In the genomic region with DNA sequence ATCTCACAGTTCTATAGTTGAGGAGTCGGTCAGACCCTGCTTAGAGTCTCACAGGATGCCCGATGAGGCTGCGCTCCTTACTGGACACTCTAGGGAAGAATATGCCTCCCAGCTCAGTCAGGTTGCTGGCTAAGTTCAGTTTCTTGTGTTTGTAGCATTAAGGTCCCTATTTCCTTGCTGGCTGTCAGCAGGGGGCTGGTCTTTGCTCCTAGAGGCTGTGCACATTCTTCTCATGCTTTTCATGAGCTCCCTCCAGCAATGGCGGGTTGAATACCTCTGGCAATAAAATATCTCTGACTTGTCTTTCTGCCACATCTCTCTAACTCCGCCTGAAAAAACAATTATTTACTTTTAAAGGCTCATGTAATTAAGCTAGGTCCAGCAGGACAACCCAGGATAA, we compare ENCODE assay signal across 20 cellular contexts.
DNase-seq lines count a peak whose midpoint lies in the region; ATAC-seq, FAIRE-seq and TF ChIP-seq lines count a peak whose summit lies in the region.
"Had no signal": no experiment of that assay in that cellular context is flagged by ENCODE, and none has a peak within 500 bp of the region (broad histone marks: within the 10 kb centered on the region; RNA-seq: fewer than 3 reads in every experiment).

No MANE protein-coding gene starts in this region.

- H3K9me3 ChIP-seq in Caco-2 (no peaks in the 10 kb centered on the region), IMR-90 (ENCODE audit: control insufficient read depth, insufficient read depth, low read length) (no peaks in the 10 kb centered on the region), endothelial cell of umbilical vein (replicated peaks; ENCODE audit: control insufficient read depth, insufficient read depth, low read length) (no peaks in the 10 kb centered on the region), neuron (ENCODE audit: low read length) (no peaks in the 10 kb centered on the region)
- H3K9me3 ChIP-seq: BE2C, SJCRH30 had no signal

- no peak overlapping the region for H3K56ac ChIP-seq in IMR-90 (ENCODE audit: extremely low read depth, insufficient read depth, low read length)

- no peaks in the 10 kb centered on the region for H3K4me1 Mint-ChIP-seq in Caco-2 (ENCODE audit: low read depth, unreplicated experiment)

- no peaks in the 10 kb centered on the region for H3K36me3 Mint-ChIP-seq in Caco-2 (ENCODE audit: insufficient read depth, unreplicated experiment)

- TF ChIP-seq POLR2A in IMR-90 (IDR thresholded peaks at IDR 0.05; ENCODE audit: low read depth, low read length) = no peak
- no peak for TF ChIP-seq POLR2A in endothelial cell of umbilical vein (IDR thresholded peaks at IDR 0.05; ENCODE audit: low read depth, low read length)

- H2BK120ac ChIP-seq in IMR-90 (ENCODE audit: low read depth, low read length) = no peak overlapping the region

- H3K23ac ChIP-seq in IMR-90 (ENCODE audit: low read depth, low read length) = no peak overlapping the region

- no peak overlapping the region for H3K9ac ChIP-seq in IMR-90 (ENCODE audit: low read depth, low read length)
- no peak overlapping the region for H3K9ac ChIP-seq in endothelial cell of umbilical vein (replicated peaks; ENCODE audit: extremely low read depth, insufficient read depth, low read length)

- no peak overlapping the region for H4K5ac ChIP-seq in IMR-90 (ENCODE audit: low read depth, low read length)

- no peaks in the 10 kb centered on the region for H3K36me3 ChIP-seq in Caco-2 (ENCODE audit: control insufficient read depth, insufficient read depth, low read length)
- no peaks in the 10 kb centered on the region for H3K36me3 ChIP-seq in IMR-90 (ENCODE audit: control insufficient read depth, insufficient read depth, low read length)
- H3K36me3 ChIP-seq in endothelial cell of umbilical vein (ENCODE audit: control insufficient read depth in 2 of 2, extremely low read depth in 1 of 2, insufficient read depth in 2 of 2, low read length in 2 of 2) = no peaks in the 10 kb centered on the region
- no peaks in the 10 kb centered on the region for H3K36me3 ChIP-seq in neuron (ENCODE audit: insufficient read depth, low read length)
- H3K36me3 ChIP-seq: BE2C, SJCRH30 had no signal

- H2BK5ac ChIP-seq in IMR-90 (ENCODE audit: low read depth, low read length, poor library complexity, severe bottlenecking) = no peak overlapping the region

- BruUV-seq in Caco-2 (replicated peaks; lab: Mats Ljungman, UMichigan) (no TSS peak), IMR-90 (replicated peaks; lab: Mats Ljungman, UMichigan) (no TSS peak), endothelial cell of umbilical vein (replicated peaks; lab: Mats Ljungman, UMichigan) (no TSS peak)

- peaks cover 11% of the 10 kb centered on the region for H3K27me3 Mint-ChIP-seq in Caco-2 (ENCODE audit: insufficient read depth, unreplicated experiment)

- no peaks in the 10 kb centered on the region for H3K79me2 ChIP-seq in endothelial cell of umbilical vein (ENCODE audit: control insufficient read depth, insufficient read depth, low read length)

- in situ Hi-C loops in IMR-90 (cut with MboI; ENCODE audit: low sequenced_read_pairs) = no loop called here

- peak overlapping the region; percentile 33 for H2AFZ ChIP-seq in IMR-90 (replicated peaks; ENCODE audit: low read length, poor library complexity)
- no peak overlapping the region for H2AFZ ChIP-seq in endothelial cell of umbilical vein (ENCODE audit: low read depth, low read length)
- peak overlapping the region; percentile 56 for H2AFZ ChIP-seq in neuron (ENCODE audit: low read depth, low read length)

- no peak overlapping the region for H2AK9ac ChIP-seq in IMR-90 (replicated peaks; ENCODE audit: low read depth, low read length, poor library complexity)

- ATAC-seq in IMR-90 (ENCODE audit: low read depth) (no peak), sciatic nerve (no peak)

- no peaks in the 10 kb centered on the region for H3K9me3 Mint-ChIP-seq in Caco-2 (ENCODE audit: unreplicated experiment)
- H3K9me3 Mint-ChIP-seq: CD4-positive, alpha-beta T cell had no signal

- H4K8ac ChIP-seq in IMR-90 (ENCODE audit: low read depth in 2 of 2, low read length in 2 of 2) = no peak overlapping the region

- no peak overlapping the region for H2BK20ac ChIP-seq in IMR-90 (ENCODE audit: low read depth, low read length)

- intact Hi-C loops in Caco-2 (cut with micrococcal nuclease; ENCODE audit: unreplicated experiment) = loop anchor here (1.0 kb wide), 1 partner anchor 14 kb away; no protein-coding TSS in a partner anchor
- intact Hi-C loops in IMR-90 (cut with micrococcal nuclease) = no loop called here
- intact Hi-C loops in endothelial cell of umbilical vein (cut with micrococcal nuclease) = no loop called here
- intact Hi-C loops in sciatic nerve (cut with DNase I) = no loop called here

- no peak overlapping the region for H3K4me3 Mint-ChIP-seq in Caco-2 (ENCODE audit: unreplicated experiment)
- H3K4me3 Mint-ChIP-seq: CD4-positive, alpha-beta T cell had no signal

- no peak overlapping the region for H3K27ac ChIP-seq in IMR-90 (ENCODE audit: insufficient read depth, low read length)
- H3K27ac ChIP-seq in endothelial cell of umbilical vein (ENCODE audit: insufficient read depth, low read depth, low read length) = no peak overlapping the region
- H3K27ac ChIP-seq: HL-60, RWPE1, SJCRH30 had no signal

- no peak overlapping the region for H3K18ac ChIP-seq in IMR-90 (ENCODE audit: low read depth, low read length)

- H3K27me3 ChIP-seq in Caco-2 (replicated peaks; ENCODE audit: control insufficient read depth, insufficient read depth, low read length) (no peaks in the 10 kb centered on the region), IMR-90 (ENCODE audit: control insufficient read depth, insufficient read depth, low read length) (no peaks in the 10 kb centered on the region), endothelial cell of umbilical vein (ENCODE audit: control insufficient read depth in 2 of 2, insufficient read depth in 2 of 2, low read length in 2 of 2) (no peaks in the 10 kb centered on the region), neuron (ENCODE audit: insufficient read depth, low read length) (no peaks in the 10 kb centered on the region)
- H3K27me3 ChIP-seq: BE2C, SJCRH30 had no signal

- H2BK15ac ChIP-seq in IMR-90 (ENCODE audit: low read depth, low read length) = no peak overlapping the region

- CTCF ChIA-PET in Caco-2 (lab: Charles Lee) (interaction anchor here (1.1 to 1.3 kb wide), 2 partner anchors 11 to 12 kb away, joined by 3 to 4 read pairs; no protein-coding TSS in a partner anchor), IMR-90 (lab: Yijun Ruan, JAX) (interaction anchor here (1.3 kb wide), 1 partner anchor 11 kb away, joined by 3 read pairs; no protein-coding TSS in a partner anchor), endothelial cell of umbilical vein (lab: Charles Lee) (interaction anchor here (0.6 to 3.4 kb wide), 5 partner anchors 12 to 451 kb away, joined by 3 to 11 read pairs (median 4); no protein-coding TSS in a partner anchor)

- H3K9me1 ChIP-seq in IMR-90 (ENCODE audit: insufficient read depth, low read length) (no peaks in the 10 kb centered on the region), endothelial cell of umbilical vein (replicated peaks; ENCODE audit: control insufficient read depth, extremely low read depth, insufficient read depth, low read length) (no peaks in the 10 kb centered on the region)

- WGBS in IMR-90 (ENCODE audit: extremely low coverage in 2 of 2, insufficient read length in 1 of 2), 2 experiments = no CpG with 5 or more reads among the region's 5 CpGs

- H3K4ac ChIP-seq in IMR-90 (ENCODE audit: low read depth, low read length) = no peak overlapping the region

- H3K4me2 ChIP-seq in IMR-90 (ENCODE audit: low read depth, low read length) = no peak overlapping the region
- H3K4me2 ChIP-seq in endothelial cell of umbilical vein (ENCODE audit: insufficient read depth, low read length) = no peak overlapping the region

- H4K20me1 ChIP-seq in IMR-90 (ENCODE audit: insufficient read depth, low read length) (no peaks in the 10 kb centered on the region), endothelial cell of umbilical vein (replicated peaks; ENCODE audit: control insufficient read depth, extremely low read depth, insufficient read depth, low read length) (no peaks in the 10 kb centered on the region)

- DNase-seq in Caco-2 = peak; percentile 17 to 50
- no peak for DNase-seq in IMR-90
- DNase-seq in endothelial cell of umbilical vein (ENCODE audit: low read depth, low spot score) = no peak
- DNase-seq in GM03348 (ENCODE audit: low spot score) = no peak
- DNase-seq in RCC 7860 (ENCODE audit: low spot score) = no peak
- DNase-seq in NK-92 treated with Interleukin-12 subunit alpha and Interleukin-12 subunit beta, amount 100 ng/mL, for 24 hours (lab: John Stamatoyannopoulos, UW) = no peak
- no peak for DNase-seq in sciatic nerve (ENCODE audit: low spot score)
- DNase-seq: 8988T; BE2C; CD4-positive, alpha-beta T cell; DMS79; NCI-H1436; NCI-H2029; NCI-H2171; NCI-H748 treated with DMSO at 0.1 percent for 48 hours; SJCRH30 had no signal

- FAIRE-seq in endothelial cell of umbilical vein (lab: Jason Lieb, UNC) (peak; percentile 15), RCC 7860 (lab: Jason Lieb, UNC) (no peak)
- FAIRE-seq: HTR-8/SVneo had no signal

- no peak overlapping the region for H2AK5ac ChIP-seq in IMR-90 (ENCODE audit: low read depth, low read length)

- no peaks in the 10 kb centered on the region for H3K79me1 ChIP-seq in IMR-90 (ENCODE audit: low read depth in 1 of 2, low read length in 2 of 2)

- no peak overlapping the region for H4K91ac ChIP-seq in IMR-90 (ENCODE audit: insufficient read depth, low read depth, low read length)

- TF ChIP-seq CTCF in Caco-2 (IDR thresholded peaks at IDR 0.05; ENCODE audit: insufficient read depth in 1 of 2, low read depth in 1 of 2, low read length in 1 of 2, severe bottlenecking in 1 of 2, unreplicated experiment in 1 of 2) (no peak), IMR-90 (conservative IDR thresholded peaks at IDR 0.05; ENCODE audit: low read depth, low read length) (no peak), endothelial cell of umbilical vein (IDR thresholded peaks at IDR 0.05; ENCODE audit: extremely low read depth in 1 of 2, insufficient read depth in 1 of 2, low read depth in 1 of 2, low read length in 2 of 2) (no peak)

- POLR2A ChIA-PET in Caco-2 (lab: Charles Lee) = no interaction called here
- POLR2A ChIA-PET in IMR-90 (lab: Charles Lee; ENCODE audit: unreplicated experiment) = no interaction called here
- POLR2A ChIA-PET in endothelial cell of umbilical vein (lab: Charles Lee) = no interaction called here

- no peak overlapping the region for H3K4me3 ChIP-seq in Caco-2 (ENCODE audit: low read depth, low read length)
- no peak overlapping the region for H3K4me3 ChIP-seq in IMR-90 (ENCODE audit: insufficient read depth, low read depth, low read length)
- H3K4me3 ChIP-seq in endothelial cell of umbilical vein (replicated peaks in 1 of 3; ENCODE audit: insufficient read depth in 1 of 3, low read depth in 1 of 3, low read length in 3 of 3) = no peak overlapping the region
- no peak overlapping the region for H3K4me3 ChIP-seq in neuron (ENCODE audit: low read length)
- H3K4me3 ChIP-seq: SJCRH30 had no signal

- H3K4me1 ChIP-seq in Caco-2 = peaks cover 1% of the 10 kb centered on the region; the same call in 1 of the 2 replicates
- H3K4me1 ChIP-seq in IMR-90 (ENCODE audit: control insufficient read depth, insufficient read depth, low read length) = no peaks in the 10 kb centered on the region
- no peaks in the 10 kb centered on the region for H3K4me1 ChIP-seq in endothelial cell of umbilical vein (ENCODE audit: control insufficient read depth, extremely low read depth, insufficient read depth, low read length)
- H3K4me1 ChIP-seq in neuron (ENCODE audit: insufficient read depth, low read length) = peaks cover 11% of the 10 kb centered on the region
- H3K4me1 ChIP-seq: BE2C, SJCRH30 had no signal

- no peak for TF ChIP-seq RAD21 in IMR-90 (IDR thresholded peaks at IDR 0.05; ENCODE audit: low read length)

- H3K27ac Mint-ChIP-seq in Caco-2 (ENCODE audit: unreplicated experiment) = no peak overlapping the region
- H3K27ac Mint-ChIP-seq: CD4-positive, alpha-beta T cell had no signal

- dilution Hi-C loops in IMR-90 (cut with HindIII; ENCODE audit: low sequenced_read_pairs, unreplicated experiment) = no loop called here
- dilution Hi-C loops in endothelial cell of umbilical vein (cut with MboI; ENCODE audit: extremely low pct_ligation_motif_present, low sequenced_read_pairs) = no loop called here

- no peak overlapping the region for H3K14ac ChIP-seq in IMR-90 (replicated peaks; ENCODE audit: low read depth, low read length)

Comparison
In these comparisons a context has a peak if more than half of its experiments do, and no peak if none do; other contexts are left out.
1. DNase-seq: peak in Caco-2 (2 of 2); none in IMR-90 (single experiment), endothelial cell of umbilical vein (single experiment), GM03348 (single experiment), RCC 7860 (single experiment), NK-92 treated with Interleukin-12 subunit alpha and Interleukin-12 subunit beta, amount 100 ng/mL, for 24 hours (single experiment) and sciatic nerve (single experiment).